Comparison of ENCODE assay signal across 13 cellular contexts in genomic region chr11:35049906-35050531, GRCh38.
DNase-seq lines count a peak whose midpoint lies in the region; ATAC-seq and TF ChIP-seq lines count a peak whose summit lies in the region.
"Had no signal": no experiment of that assay in that cellular context is flagged by ENCODE, and none has a peak within 500 bp of the region (broad histone marks: within the 10 kb centered on the region; RNA-seq: fewer than 3 reads in every experiment).

No MANE protein-coding gene starts in this region.

- ATAC-seq in GM21390 (IDR thresholded peaks at IDR 0.05; ENCODE audit: unreplicated experiment) (peak; percentile 56), Panc1 (no peak), HG03045 (IDR thresholded peaks at IDR 0.05; ENCODE audit: unreplicated experiment) (no peak)
- ATAC-seq: mucosa of descending colon had no signal

- no peak overlapping the region for H3K4me3 ChIP-seq in Panc1 (ENCODE audit: low read depth in 2 of 2, low read length in 2 of 2)
- no peak overlapping the region for H3K4me3 ChIP-seq in muscle layer of duodenum (ENCODE audit: low read depth in 1 of 2, low read length in 2 of 2)
- H3K4me3 ChIP-seq: mucosa of descending colon had no signal

- DNase-seq in DMS 273 (lab: John Stamatoyannopoulos, UW; ENCODE audit: unreplicated experiment) (peak; percentile 4), DMS 273 treated with DMSO at 0.1 percent for 48 hours (lab: John Stamatoyannopoulos, UW) (no peak), Panc1 (ENCODE audit: low read depth, low spot score) (no peak), RPMI8226 (no peak), RWPE1 (ENCODE audit: low spot score) (no peak)
- DNase-seq: brain microvascular endothelial cell, DMS153, mucosa of descending colon had no signal

- intact Hi-C loops in Panc1 (cut with micrococcal nuclease; ENCODE audit: unreplicated experiment) = no loop called here

- CTCF ChIA-PET in Panc1 (lab: Charles Lee) = no interaction called here
- CTCF ChIA-PET in RWPE1 (lab: Yijun Ruan, JAX) = no interaction called here

- H3K4me1 ChIP-seq in Panc1 (ENCODE audit: control insufficient read depth, insufficient read depth, low read length) = 0 out of 2 replicates have a peak, but pooled peaks cover 2% of the 10 kb centered on the region
- H3K4me1 ChIP-seq in muscle layer of duodenum (ENCODE audit: control insufficient read depth in 1 of 2, insufficient read depth in 2 of 2, low read length in 2 of 2) = peaks cover 0 to 13% of the 10 kb centered on the region in 2 donors

- BruUV-seq in Panc1 (replicated peaks; lab: Mats Ljungman, UMichigan) = no TSS peak

- H3K27me3 ChIP-seq in Panc1 (ENCODE audit: control insufficient read depth, insufficient read depth, low read length) (no peaks in the 10 kb centered on the region), muscle layer of duodenum (ENCODE audit: low read depth, low read length) (no peaks in the 10 kb centered on the region)
- H3K27me3 ChIP-seq: brain microvascular endothelial cell had no signal

- H3K36me3 ChIP-seq in Panc1 (ENCODE audit: control insufficient read depth, insufficient read depth, low read length) (no peaks in the 10 kb centered on the region), muscle layer of duodenum (ENCODE audit: control insufficient read depth in 1 of 2, insufficient read depth in 2 of 2, low read length in 2 of 2) (no peaks in the 10 kb centered on the region)
- H3K36me3 ChIP-seq: brain microvascular endothelial cell had no signal

- no peak for TF ChIP-seq CTCF in Panc1 (IDR thresholded peaks at IDR 0.05)
- no peak for TF ChIP-seq CTCF in RWPE1 (conservative IDR thresholded peaks at IDR 0.05; ENCODE audit: low read depth)

- H3K27ac ChIP-seq in Panc1 (ENCODE audit: low read length) (peak overlapping the region; percentile 68), muscle layer of duodenum (ENCODE audit: low read length) (peak overlapping the region; percentile 18), RWPE1 (no peak overlapping the region)
- H3K27ac ChIP-seq: 22Rv1, brain microvascular endothelial cell, KMS-11 had no signal

- in situ Hi-C loops in Panc1 (cut with HindIII; ENCODE audit: low pct_unique_long_range_greater_than_20kb, low sequenced_read_pairs) = no loop called here

- POLR2A ChIA-PET in Panc1 (lab: Charles Lee) = no interaction called here
- POLR2A ChIA-PET in RWPE1 (lab: Yijun Ruan, JAX; ENCODE audit: low non-redundant PET) = no interaction called here

- H3K9me3 ChIP-seq in Panc1 (ENCODE audit: control insufficient read depth, insufficient read depth, low read depth, low read length) (no peaks in the 10 kb centered on the region; the same call in 1 of the 2 replicates), muscle layer of duodenum (ENCODE audit: control insufficient read depth in 1 of 2, low read length in 2 of 2) (no peaks in the 10 kb centered on the region)
- H3K9me3 ChIP-seq: mucosa of descending colon had no signal
